Comparison of ENCODE assay signal across 13 cellular contexts in the genomic region with DNA sequence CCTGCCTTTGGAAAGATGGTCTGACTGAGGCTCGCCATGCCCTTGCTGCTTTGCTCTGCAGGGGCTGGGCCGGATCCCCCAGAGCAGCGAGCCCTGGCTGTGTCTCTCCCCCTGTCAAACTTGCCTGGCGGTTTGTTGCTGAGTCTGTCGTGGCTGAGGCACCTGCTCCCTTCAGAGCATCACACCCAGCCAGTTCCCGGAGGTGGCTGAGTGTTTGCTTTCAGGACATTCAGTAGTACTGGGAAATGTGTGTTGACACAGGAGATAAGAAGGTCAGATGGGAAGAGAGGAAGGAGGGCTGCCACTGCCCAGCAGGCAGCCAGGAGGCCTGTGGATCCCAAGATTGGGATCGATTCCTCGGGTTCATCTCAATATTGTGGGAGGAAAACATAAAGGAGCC.
DNase-seq lines count a peak whose midpoint lies in the region; ATAC-seq and FAIRE-seq lines count a peak whose summit lies in the region.
"Had no signal": no experiment of that assay in that cellular context is flagged by ENCODE, and none has a peak within 500 bp of the region (broad histone marks: within the 10 kb centered on the region; RNA-seq: fewer than 3 reads in every experiment).

No MANE protein-coding gene starts in this region.

- no peak overlapping the region for H3K4me3 Mint-ChIP-seq in stimulated activated effector memory CD8-positive, alpha-beta T cell treated with anti-CD3 and anti-CD28 coated beads, Interleukin-12 subunit alpha, Interleukin-12 subunit beta, amount 100 ng/mL, for 72 hours
- H3K4me3 Mint-ChIP-seq: CD8-positive, alpha-beta memory T cell; mesothelial cell of epicardium had no signal

- peak overlapping the region; percentile 21 for H3K27ac Mint-ChIP-seq in stimulated activated effector memory CD8-positive, alpha-beta T cell treated with anti-CD3 and anti-CD28 coated beads, Interleukin-12 subunit alpha, Interleukin-12 subunit beta, amount 100 ng/mL, for 72 hours
- H3K27ac Mint-ChIP-seq: CD8-positive, alpha-beta memory T cell; mesothelial cell of epicardium had no signal

- FAIRE-seq in islet of Langerhans (lab: Jason Lieb, UNC) = peak; percentile 62

- peaks cover 3% of the 10 kb centered on the region for H3K9me3 Mint-ChIP-seq in stimulated activated effector memory CD8-positive, alpha-beta T cell treated with anti-CD3 and anti-CD28 coated beads, Interleukin-12 subunit alpha, Interleukin-12 subunit beta, amount 100 ng/mL, for 72 hours

- no peak for ATAC-seq in stimulated activated effector memory CD8-positive, alpha-beta T cell treated with anti-CD3 and anti-CD28 coated beads, Interleukin-12 subunit alpha, Interleukin-12 subunit beta, amount 100 ng/mL, for 72 hours
- ATAC-seq in HG02885 (IDR thresholded peaks at IDR 0.05; ENCODE audit: poor library complexity, unreplicated experiment) (no peak), HG02571 (IDR thresholded peaks at IDR 0.05; ENCODE audit: unreplicated experiment) (no peak)

- H3K4me1 Mint-ChIP-seq in stimulated activated effector memory CD8-positive, alpha-beta T cell treated with anti-CD3 and anti-CD28 coated beads, Interleukin-12 subunit alpha, Interleukin-12 subunit beta, amount 100 ng/mL, for 72 hours = no peaks in the 10 kb centered on the region
- H3K4me1 Mint-ChIP-seq: CD8-positive, alpha-beta memory T cell had no signal

- DNase-seq in SIG-M5 treated with dmso at 0.1 percent for 504 hours (lab: John Stamatoyannopoulos, UW; ENCODE audit: unreplicated experiment) (peak; percentile 24), SIG-M5 (lab: John Stamatoyannopoulos, UW) (no peak), NCI-H2196 (lab: John Stamatoyannopoulos, UW; ENCODE audit: unreplicated experiment) (peak; percentile 82), HUDEP-2 (lab: John Stamatoyannopoulos, UW; ENCODE audit: unreplicated experiment in 76 of 76) (no peak)
- no peak for DNase-seq in stimulated activated effector memory CD8-positive, alpha-beta T cell treated with anti-CD3 and anti-CD28 coated beads, Interleukin-12 subunit alpha, Interleukin-12 subunit beta, amount 100 ng/mL, for 72 hours (ENCODE audit: low spot score in 2 of 2)
- DNase-seq: activated effector memory CD4-positive, alpha-beta T cell treated with anti-CD3 and anti-CD28 coated beads, Interleukin-2, amount 50 U/mL, for 16 hours; H7; spleen had no signal

- H3K36me3 Mint-ChIP-seq in stimulated activated effector memory CD8-positive, alpha-beta T cell treated with anti-CD3 and anti-CD28 coated beads, Interleukin-12 subunit alpha, Interleukin-12 subunit beta, amount 100 ng/mL, for 72 hours = peaks cover 7% of the 10 kb centered on the region
- H3K36me3 Mint-ChIP-seq: CD8-positive, alpha-beta memory T cell; mesothelial cell of epicardium had no signal

Comparison
In these comparisons a context has a peak if more than half of its experiments do, and no peak if none do; other contexts are left out.
1. DNase-seq: peak in SIG-M5 treated with dmso at 0.1 percent for 504 hours (single experiment) and NCI-H2196 (single experiment); none in SIG-M5 (single experiment), stimulated activated effector memory CD8-positive, alpha-beta T cell treated with anti-CD3 and anti-CD28 coated beads, Interleukin-12 subunit alpha, Interleukin-12 subunit beta, amount 100 ng/mL, for 72 hours (0 of 2) and HUDEP-2 (0 of 76).